ENCODE assay signal across 23 cellular contexts in the genomic region with DNA sequence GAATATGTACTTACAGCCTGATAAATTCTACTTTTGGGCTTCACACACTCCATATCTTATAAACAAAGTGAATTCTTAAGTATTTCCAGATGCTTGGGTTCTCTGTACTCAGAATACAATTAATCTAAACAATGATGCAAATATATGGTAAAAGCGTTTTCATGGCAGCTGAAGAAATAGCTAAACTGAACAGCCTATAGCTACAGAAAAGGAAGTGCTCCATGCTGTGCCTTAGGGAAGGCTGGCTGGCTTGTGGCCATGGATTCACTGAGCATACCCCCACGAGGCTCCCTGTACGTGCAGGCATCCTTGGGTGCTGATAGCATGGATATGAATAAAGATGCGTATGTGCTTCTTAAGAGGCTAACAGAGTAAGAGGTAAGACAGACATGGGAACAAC.
"Had no signal": no experiment of that assay in that cellular context is flagged by ENCODE, and none has a peak within 500 bp of the region (broad histone marks: within the 10 kb centered on the region; RNA-seq: fewer than 3 reads in every experiment).

No MANE protein-coding gene starts in this region.

- ATAC-seq: natural killer cell treated with Interleukin-12 subunit alpha and Interleukin-12 subunit beta and Interleukin-15 and Interleukin-18, amount 100 ng/mL, for 72 hours; right lobe of liver; stimulated activated naive B cell treated with anti-CD40 and anti-IgM and Interleukin-4, amounts not matched to agents 10 μg/mL and 1 μg/mL and 100 μg/mL, for 72 hours; stimulated activated naive CD8-positive, alpha-beta T cell treated with anti-CD3 and anti-CD28 coated beads, Interleukin-15, Interleukin-2, amounts not matched to agents 100 U/mL and 50 U/mL, for 24 hours; upper lobe of right lung had no signal

- H3K4me1 ChIP-seq: left ventricle myocardium inferior, right atrium auricular region, right lobe of liver, stomach, testis, thyroid gland, upper lobe of right lung had no signal

- H3K27me3 ChIP-seq: ovary, right atrium auricular region, right lobe of liver, stomach, testis, thyroid gland, upper lobe of right lung had no signal

- H3K27me3 Mint-ChIP-seq: progenitor cell of endocrine pancreas had no signal

- H3K9me3 ChIP-seq: left ventricle myocardium inferior, ovary, right atrium auricular region, right lobe of liver, testis, thyroid gland, upper lobe of right lung had no signal

- DNase-seq: hypothalamus; immature natural killer cell; islet precursor cell; left ventricle myocardium inferior; mesendoderm; naive B cell; ovary; right lobe of liver; stimulated activated CD4-positive, alpha-beta T cell treated with anti-CD3 and anti-CD28 coated beads, Interleukin-1b, Interleukin-23, amount 100 ng/mL, for 48 hours; stimulated activated CD4-positive, alpha-beta T cell treated with anti-CD3 and anti-CD28 coated beads, Interleukin-2, amount 100 ng/mL, for 48 hours; stimulated activated naive B cell treated with anti-CD40 and anti-IgM and Interleukin-4, amounts not matched to agents 10 μg/mL and 1 μg/mL and 100 μg/mL, for 72 hours; stimulated activated naive CD8-positive, alpha-beta T cell treated with anti-CD3 and anti-CD28 coated beads, Interleukin-15, Interleukin-2, amounts not matched to agents 100 U/mL and 50 U/mL, for 24 hours; stomach; testis; thyroid gland; trophoblast cell; upper lobe of right lung had no signal

- H3K4me2 ChIP-seq: smooth muscle cell had no signal

- H3K4me3 Mint-ChIP-seq: immature natural killer cell; mesothelial cell of epicardium; naive B cell; natural killer cell treated with Interleukin-12 subunit alpha and Interleukin-12 subunit beta and Interleukin-15 and Interleukin-18, amount 100 ng/mL, for 72 hours; stimulated activated naive B cell treated with anti-CD40 and anti-IgM and Interleukin-4, amounts not matched to agents 10 μg/mL and 1 μg/mL and 100 μg/mL, for 72 hours had no signal

- H3K36me3 Mint-ChIP-seq: immature natural killer cell; mesothelial cell of epicardium; naive B cell; natural killer cell treated with Interleukin-12 subunit alpha and Interleukin-12 subunit beta and Interleukin-15 and Interleukin-18, amount 100 ng/mL, for 72 hours; stimulated activated naive B cell treated with anti-CD40 and anti-IgM and Interleukin-4, amounts not matched to agents 10 μg/mL and 1 μg/mL and 100 μg/mL, for 72 hours had no signal

- H3K9me3 Mint-ChIP-seq: immature natural killer cell; natural killer cell treated with Interleukin-12 subunit alpha and Interleukin-12 subunit beta and Interleukin-15 and Interleukin-18, amount 100 ng/mL, for 72 hours; stimulated activated naive B cell treated with anti-CD40 and anti-IgM and Interleukin-4, amounts not matched to agents 10 μg/mL and 1 μg/mL and 100 μg/mL, for 72 hours had no signal

- H3K27ac ChIP-seq: left ventricle myocardium inferior, ovary, right atrium auricular region, right lobe of liver, stomach, testis, thyroid gland, upper lobe of right lung had no signal

- H3K27ac Mint-ChIP-seq: immature natural killer cell; mesothelial cell of epicardium; natural killer cell treated with Interleukin-12 subunit alpha and Interleukin-12 subunit beta and Interleukin-15 and Interleukin-18, amount 100 ng/mL, for 72 hours; progenitor cell of endocrine pancreas; stimulated activated naive B cell treated with anti-CD40 and anti-IgM and Interleukin-4, amounts not matched to agents 10 μg/mL and 1 μg/mL and 100 μg/mL, for 72 hours had no signal

- H3K36me3 ChIP-seq: left ventricle myocardium inferior, ovary, right atrium auricular region, right lobe of liver, stomach, thyroid gland, upper lobe of right lung had no signal

- H3K4me3 ChIP-seq: left ventricle myocardium inferior, lung, ovary, right atrium auricular region, right lobe of liver, smooth muscle cell, stomach, testis, thyroid gland, upper lobe of right lung had no signal

- H3K4me1 Mint-ChIP-seq: naive B cell; stimulated activated naive B cell treated with anti-CD40 and anti-IgM and Interleukin-4, amounts not matched to agents 10 μg/mL and 1 μg/mL and 100 μg/mL, for 72 hours had no signal
